ENCODE assay signal across 8 cellular contexts in genomic region chr3:141360888-141361598, GRCh38. TPM values are rescaled to one million over a fixed set of nuclear protein-coding genes. Genes with fewer than 3 reads are reported as not detected.
A peak's percentile ranks its signal among the peaks of the same experiment; 100 is the strongest.
DNase-seq lines count a peak whose midpoint lies in the region; ATAC-seq and TF ChIP-seq lines count a peak whose summit lies in the region.

No MANE protein-coding gene starts in this region.

- peak overlapping the region; percentile 94 for H2BK5ac ChIP-seq in IMR-90 (ENCODE audit: low read depth, low read length, poor library complexity, severe bottlenecking)

- 0% methylated on average over 3 of the region's 6 CpGs; no CpG with 5 or more reads in 1 of the 2 experiments for WGBS in IMR-90 (ENCODE audit: extremely low coverage in 2 of 2, insufficient read length in 1 of 2), 2 experiments
- 19 to 21% methylated on average over 6 of the region's 6 CpGs for WGBS in upper lobe of left lung, 2 donors

- no peaks in the 10 kb centered on the region for H3K36me3 ChIP-seq in IMR-90 (ENCODE audit: control insufficient read depth, insufficient read depth, low read length)
- no peaks in the 10 kb centered on the region for H3K36me3 ChIP-seq in RWPE2 (ENCODE audit: low read depth)
- H3K36me3 ChIP-seq in upper lobe of left lung, result no peaks in the 10 kb centered on the region

- H2BK120ac ChIP-seq in IMR-90 (ENCODE audit: low read depth, low read length), result peak overlapping the region; percentile 96

- intact Hi-C loops in IMR-90 (cut with micrococcal nuclease) (loop anchor here (1.0 to 2.0 kb wide), 2 partner anchors 91 to 200 kb away; no protein-coding TSS in a partner anchor), dorsolateral prefrontal cortex (cut with DNase I) (loop anchor here (2.0 to 10.0 kb wide), 3 partner anchors 46 to 126 kb away; partner anchors contain the start of gene PXYLP1 (in 1 of the 2))

- H3K4me2 ChIP-seq in IMR-90 (ENCODE audit: low read depth, low read length), result peak overlapping the region; percentile 59; the same call in 1 of the 2 replicates

- peaks cover 3 to 17% of the 10 kb centered on the region in 2 experiments; a peak in 3 of 4 replicates for H3K79me1 ChIP-seq in IMR-90 (ENCODE audit: low read depth in 1 of 2, low read length in 2 of 2)

- H4K20me1 ChIP-seq in IMR-90 (ENCODE audit: insufficient read depth, low read length), result no peaks in the 10 kb centered on the region

- H2AK9ac ChIP-seq in IMR-90 (replicated peaks; ENCODE audit: low read depth, low read length, poor library complexity), result peak overlapping the region; percentile 88

- H2BK15ac ChIP-seq in IMR-90 (ENCODE audit: low read depth, low read length), result peak overlapping the region; percentile 84

- peak in 2 of 4 donors; percentile 14 to 32 for TF ChIP-seq EP300 in upper lobe of left lung (IDR thresholded peaks at IDR 0.05)

- peak overlapping the region; percentile 97 for H3K18ac ChIP-seq in IMR-90 (ENCODE audit: low read depth, low read length)

- DNase-seq in D341Med (ENCODE audit: low spot score) (peak; percentile 57), GM19238 (ENCODE audit: insufficient read length, low spot score) (peak; percentile 58), IMR-90 (peak; percentile 90), RWPE2 (ENCODE audit: low spot score) (no peak), dorsolateral prefrontal cortex (no peak), lung microvascular endothelial cell (ENCODE audit: low read depth in 2 of 2) (peak; percentile 87 to 89), upper lobe of left lung (no peak)

- CTCF ChIA-PET in IMR-90 (lab: Yijun Ruan, JAX), result interaction anchor here (0.6 to 1.8 kb wide), 20 partner anchors 8 to 197 kb away, joined by 3 to 13 read pairs (median 4); no protein-coding TSS in a partner anchor

- BruUV-seq in IMR-90 (replicated peaks; lab: Mats Ljungman, UMichigan), result no TSS peak

- peak overlapping the region; percentile 93 for H4K91ac ChIP-seq in IMR-90 (ENCODE audit: insufficient read depth, low read depth, low read length)

- ATAC-seq in IMR-90 (ENCODE audit: low read depth) (peak; percentile 88), RWPE2 (ENCODE audit: low read depth) (peak; percentile 73), upper lobe of left lung (ENCODE audit: low FRiP score in 2 of 2) (peak; percentile 87 to 88), GM19455 (IDR thresholded peaks at IDR 0.05; ENCODE audit: unreplicated experiment) (no peak)

- peak overlapping the region; percentile 94 for H2AK5ac ChIP-seq in IMR-90 (ENCODE audit: low read depth, low read length)

- H3K27ac ChIP-seq in IMR-90 (ENCODE audit: insufficient read depth, low read length) (peak overlapping the region; percentile 85), RWPE2 (ENCODE audit: poor library complexity, severe bottlenecking) (peak overlapping the region; percentile 16), dorsolateral prefrontal cortex (peak overlapping the region in 49 of 59 donors; percentile 1 to 82 (median 55)), upper lobe of left lung (peak overlapping the region in 3 of 4 donors; percentile 23 to 69 (median 61))

- H4K5ac ChIP-seq in IMR-90 (ENCODE audit: low read depth, low read length), result peak overlapping the region; percentile 93

- H3K4ac ChIP-seq in IMR-90 (ENCODE audit: low read depth, low read length), result peak overlapping the region; percentile 97

- in situ Hi-C loops in IMR-90 (cut with MboI; ENCODE audit: low sequenced_read_pairs), result no loop called here

- H3K9me3 ChIP-seq in IMR-90 (ENCODE audit: control insufficient read depth, insufficient read depth, low read length) (no peaks in the 10 kb centered on the region), RWPE2 (ENCODE audit: severe bottlenecking) (no peaks in the 10 kb centered on the region), upper lobe of left lung (no peaks in the 10 kb centered on the region)

- H3K27me3 ChIP-seq in IMR-90 (ENCODE audit: control insufficient read depth, insufficient read depth, low read length) (no peaks in the 10 kb centered on the region), RWPE2 (ENCODE audit: insufficient read depth, poor library complexity, severe bottlenecking) (no peaks in the 10 kb centered on the region), dorsolateral prefrontal cortex (no peaks in the 10 kb centered on the region), upper lobe of left lung (no peaks in the 10 kb centered on the region)

- TF ChIP-seq CTCF in IMR-90 (conservative IDR thresholded peaks at IDR 0.05; ENCODE audit: low read depth, low read length) (peak; percentile 84), RWPE2 (IDR thresholded peaks at IDR 0.05; ENCODE audit: poor library complexity, severe bottlenecking) (peak; percentile 93), dorsolateral prefrontal cortex (IDR thresholded peaks at IDR 0.05 in 54 of 56, conservative IDR thresholded peaks at IDR 0.05 in 2 of 56; ENCODE audit: low read depth in 1 of 56, partially characterized antibody in 56 of 56) (peak; percentile 47 to 91 (median 83)), upper lobe of left lung (IDR thresholded peaks at IDR 0.05) (peak; percentile 63 to 88 (median 82))

- H3K14ac ChIP-seq in IMR-90 (replicated peaks; ENCODE audit: low read depth, low read length), result peak overlapping the region; percentile 97

- TF ChIP-seq RAD21 in IMR-90 (IDR thresholded peaks at IDR 0.05; ENCODE audit: low read length), result peak; percentile 90

- peak overlapping the region; percentile 94 for H3K56ac ChIP-seq in IMR-90 (ENCODE audit: extremely low read depth, insufficient read depth, low read length)

- H3K9me1 ChIP-seq in IMR-90 (ENCODE audit: insufficient read depth, low read length), result peaks cover 3% of the 10 kb centered on the region; the same call in 1 of the 2 replicates

- TF ChIP-seq POLR2A in IMR-90 (IDR thresholded peaks at IDR 0.05; ENCODE audit: low read depth, low read length) (0 out of 2 replicates have a peak, but pooled peaks have one; percentile 21), upper lobe of left lung (IDR thresholded peaks at IDR 0.05) (no peak)

- peak overlapping the region; percentile 67 for H2AFZ ChIP-seq in IMR-90 (replicated peaks; ENCODE audit: low read length, poor library complexity)

- peak overlapping the region; percentile 97 for H2BK20ac ChIP-seq in IMR-90 (ENCODE audit: low read depth, low read length)

- H4K8ac ChIP-seq in IMR-90 (ENCODE audit: low read depth in 2 of 2, low read length in 2 of 2), result peak overlapping the region; percentile 76 to 96

- H3K4me3 ChIP-seq in IMR-90 (ENCODE audit: insufficient read depth, low read depth, low read length) (peak overlapping the region; percentile 15; the same call in 1 of the 2 replicates), RWPE2 (ENCODE audit: severe bottlenecking) (no peak overlapping the region), dorsolateral prefrontal cortex (peak overlapping the region in 38 of 59 donors; percentile 1 to 53 (median 32)), upper lobe of left lung (peak overlapping the region in 2 of 4 donors; percentile 6 to 12)

- POLR2A ChIA-PET in IMR-90 (lab: Charles Lee; ENCODE audit: unreplicated experiment), result interaction anchor here (0.5 to 0.9 kb wide), 2 partner anchors 44 to 99 kb away, joined by 3 read pairs; no protein-coding TSS in a partner anchor

- peak overlapping the region; percentile 93 for H3K23ac ChIP-seq in IMR-90 (ENCODE audit: low read depth, low read length)

- H3K9ac ChIP-seq in IMR-90 (ENCODE audit: low read depth, low read length), result peak overlapping the region; percentile 77

- H3K4me1 ChIP-seq in IMR-90 (ENCODE audit: control insufficient read depth, insufficient read depth, low read length) (peaks cover 7% of the 10 kb centered on the region), RWPE2 (ENCODE audit: insufficient read depth, poor library complexity, severe bottlenecking) (peaks cover 13% of the 10 kb centered on the region), upper lobe of left lung (peaks cover 3 to 14% (median 10%) of the 10 kb centered on the region in 4 donors)

- dilution Hi-C loops in IMR-90 (cut with HindIII; ENCODE audit: low sequenced_read_pairs, unreplicated experiment), result no loop called here

TF ChIP-seq in IMR-90, 13 proteins besides CTCF, POLR2A, EP300 and RAD21 (continues in another document):
- no peak for TF ChIP-seq MXI1 (IDR thresholded peaks at IDR 0.05; ENCODE audit: borderline replicate concordance, low read depth, low read length)
- TF ChIP-seq CEBPB (IDR thresholded peaks at IDR 0.05; ENCODE audit: low read depth, low read length), result no peak
- peak; percentile 94 for TF ChIP-seq BHLHE40 (IDR thresholded peaks at IDR 0.05; ENCODE audit: low read depth, low read length)
- no peak for TF ChIP-seq MAFK (IDR thresholded peaks at IDR 0.05; ENCODE audit: low read depth, low read length)
- no peak for TF ChIP-seq ELK1 (IDR thresholded peaks at IDR 0.05; ENCODE audit: borderline replicate concordance, low read depth, low read length)
- peak; percentile 28; the same call in 1 of the 2 replicates for TF ChIP-seq MAZ (IDR thresholded peaks at IDR 0.05; ENCODE audit: borderline replicate concordance, low read depth, low read length)
- 0 out of 2 replicates have a peak, but pooled peaks have one; percentile 1 for TF ChIP-seq FOS (IDR thresholded peaks at IDR 0.05; ENCODE audit: low read depth, low read length)
- no peak for TF ChIP-seq RFX5 (IDR thresholded peaks at IDR 0.05; ENCODE audit: low read depth, low read length)
- peak; percentile 44 for TF ChIP-seq RCOR1 (IDR thresholded peaks at IDR 0.05; ENCODE audit: insufficient replicate concordance, low read length)
- no peak for TF ChIP-seq NFE2L2 (IDR thresholded peaks at IDR 0.05; ENCODE audit: low read depth, low read length)

RNA-seq across cellular contexts. Expression of gene ZBTB38, which starts 7.3 kb away (rescaled TPM):
- total RNA-seq in IMR-90 (2012; rRNA removed), result 230 and 274 TPM in 2 replicates
- 44.9 and 45.1 TPM in 2 replicates for polyA plus RNA-seq in IMR-90 (2012; rRNA removed)
- 15.3 and 16.3 TPM in 2 replicates for polyA plus RNA-seq in IMR-90 (2012; cell fraction: cytosol; rRNA removed)
- 12.9 and 53.4 TPM in 2 replicates for polyA plus RNA-seq in IMR-90 (2012; cell fraction: nucleus; rRNA removed; ENCODE audit: low replicate concordance)
- total RNA-seq in dorsolateral prefrontal cortex, result 100 to 1,000 TPM; 101 to 187 (median 131) TPM
- 66.9 and 77.6 TPM in 2 replicates for total RNA-seq in lung microvascular endothelial cell
- total RNA-seq in upper lobe of left lung, result 100 to 1,000 TPM in 2 of 6 donors, 10 to 100 TPM in 4; 80.2 to 146 (median 91.8) TPM

Comparison
In these comparisons a context has a peak if more than half of its experiments do, and no peak if none do; other contexts are left out.
1. DNase-seq: peak in D341Med (single experiment), GM19238 (single experiment), IMR-90 (single experiment) and lung microvascular endothelial cell (2 of 2); none in RWPE2 (single experiment), dorsolateral prefrontal cortex (0 of 10) and upper lobe of left lung (0 of 2).
2. H3K27ac ChIP-seq: peak in every context shown above with its lines; median percentile 85 in IMR-90; 61 in upper lobe of left lung; 55 in dorsolateral prefrontal cortex; 16 in RWPE2.
3. Peak in every context shown above with its lines, with median percentiles within 50 percentile points of each other: CTCF ChIP-seq.